In the genomic region with DNA sequence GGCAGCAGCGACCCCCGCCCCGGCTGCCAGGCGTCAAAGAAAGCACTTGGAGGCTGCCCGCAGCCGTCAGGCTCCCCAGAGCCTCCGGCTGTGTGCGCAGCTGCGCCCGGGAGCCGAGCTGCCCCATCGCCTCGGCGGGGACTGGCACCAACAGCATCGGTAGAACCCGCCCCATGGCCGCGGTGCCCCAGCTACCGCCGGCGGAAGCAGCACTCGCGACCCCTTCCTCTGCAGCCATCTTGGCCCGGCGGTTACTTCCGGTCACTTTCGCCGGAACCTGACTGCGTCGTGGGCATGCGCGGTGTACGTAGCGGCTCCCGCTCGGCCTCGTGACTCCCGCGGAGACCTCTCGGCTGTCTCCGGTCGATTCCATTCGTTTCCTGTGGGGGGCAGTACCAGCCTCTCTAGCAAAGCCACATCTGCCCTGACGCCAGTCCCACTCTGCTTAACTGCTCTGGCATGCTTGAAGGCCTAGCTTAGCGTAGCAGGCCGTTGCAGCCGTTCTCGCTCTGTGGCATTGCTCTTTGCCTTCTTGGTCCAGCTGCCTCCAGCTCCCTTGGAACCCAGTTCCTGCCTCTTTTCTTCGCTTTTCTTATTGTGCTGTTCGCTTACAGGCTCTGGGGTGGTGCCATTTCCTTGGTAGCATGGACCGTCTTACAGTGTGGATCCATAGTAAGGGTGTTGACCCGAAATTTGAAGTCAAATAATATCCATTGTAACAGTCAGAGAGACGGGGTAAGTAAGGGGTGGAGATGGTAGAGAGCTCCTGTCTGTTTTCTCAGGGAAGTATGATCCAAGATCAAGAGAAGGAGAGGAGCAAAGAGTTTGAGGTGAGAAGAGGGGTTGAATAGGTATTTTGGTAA, we compare ENCODE assay signal across 8 cellular contexts. TPM values are rescaled to one million over a fixed set of nuclear protein-coding genes. Genes with fewer than 3 reads are reported as not detected.
DNase-seq lines count a peak whose midpoint lies in the region; ATAC-seq and TF ChIP-seq lines count a peak whose summit lies in the region.

A gene with protein sequence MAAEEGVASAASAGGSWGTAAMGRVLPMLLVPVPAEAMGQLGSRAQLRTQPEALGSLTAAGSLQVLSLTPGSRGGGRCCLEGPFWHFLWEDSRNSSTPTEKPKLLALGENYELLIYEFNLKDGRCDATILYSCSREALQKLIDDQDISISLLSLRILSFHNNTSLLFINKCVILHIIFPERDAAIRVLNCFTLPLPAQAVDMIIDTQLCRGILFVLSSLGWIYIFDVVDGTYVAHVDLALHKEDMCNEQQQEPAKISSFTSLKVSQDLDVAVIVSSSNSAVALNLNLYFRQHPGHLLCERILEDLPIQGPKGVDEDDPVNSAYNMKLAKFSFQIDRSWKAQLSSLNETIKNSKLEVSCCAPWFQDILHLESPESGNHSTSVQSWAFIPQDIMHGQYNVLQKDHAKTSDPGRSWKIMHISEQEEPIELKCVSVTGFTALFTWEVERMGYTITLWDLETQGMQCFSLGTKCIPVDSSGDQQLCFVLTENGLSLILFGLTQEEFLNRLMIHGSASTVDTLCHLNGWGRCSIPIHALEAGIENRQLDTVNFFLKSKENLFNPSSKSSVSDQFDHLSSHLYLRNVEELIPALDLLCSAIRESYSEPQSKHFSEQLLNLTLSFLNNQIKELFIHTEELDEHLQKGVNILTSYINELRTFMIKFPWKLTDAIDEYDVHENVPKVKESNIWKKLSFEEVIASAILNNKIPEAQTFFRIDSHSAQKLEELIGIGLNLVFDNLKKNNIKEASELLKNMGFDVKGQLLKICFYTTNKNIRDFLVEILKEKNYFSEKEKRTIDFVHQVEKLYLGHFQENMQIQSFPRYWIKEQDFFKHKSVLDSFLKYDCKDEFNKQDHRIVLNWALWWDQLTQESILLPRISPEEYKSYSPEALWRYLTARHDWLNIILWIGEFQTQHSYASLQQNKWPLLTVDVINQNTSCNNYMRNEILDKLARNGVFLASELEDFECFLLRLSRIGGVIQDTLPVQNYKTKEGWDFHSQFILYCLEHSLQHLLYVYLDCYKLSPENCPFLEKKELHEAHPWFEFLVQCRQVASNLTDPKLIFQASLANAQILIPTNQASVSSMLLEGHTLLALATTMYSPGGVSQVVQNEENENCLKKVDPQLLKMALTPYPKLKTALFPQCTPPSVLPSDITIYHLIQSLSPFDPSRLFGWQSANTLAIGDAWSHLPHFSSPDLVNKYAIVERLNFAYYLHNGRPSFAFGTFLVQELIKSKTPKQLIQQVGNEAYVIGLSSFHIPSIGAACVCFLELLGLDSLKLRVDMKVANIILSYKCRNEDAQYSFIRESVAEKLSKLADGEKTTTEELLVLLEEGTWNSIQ (N-terminal part only) (minus strand): TSS at position 253 of the 863 bp plus-strand sequence. CDS start 15 bp downstream, at position 238.

- H3K4me1 ChIP-seq in right atrium auricular region, result peaks cover 0 to 21% of the 10 kb centered on the region in 2 donors
- H3K4me1 ChIP-seq in vagina, result peaks cover 25% of the 10 kb centered on the region

- peak; percentile 92 for TF ChIP-seq CTCF in GM13977 (IDR thresholded peaks at IDR 0.05; ENCODE audit: extremely low read depth, insufficient read depth, missing control alignments)
- peak; percentile 93 to 95 for TF ChIP-seq CTCF in right atrium auricular region (IDR thresholded peaks at IDR 0.05)
- peak; percentile 55 to 95 (median 82) for TF ChIP-seq CTCF in vagina (IDR thresholded peaks at IDR 0.05)

- H3K27ac ChIP-seq in right atrium auricular region (peak within 1 kb of the TSS; percentile 98 to 100), vagina (peak within 1 kb of the TSS; percentile 96)

- H3K36me3 ChIP-seq in right atrium auricular region (peaks cover 12% of the 10 kb centered on the region), vagina (peaks cover 0 to 5% of the 10 kb centered on the region in 2 donors)

- DNase-seq in GM13977 (ENCODE audit: low spot score) (peak; percentile 89), NCI-H1694 treated with DMSO at 0.1 percent for 48 hours (lab: John Stamatoyannopoulos, UW) (peak; percentile 93), T-helper 2 cell (peak; percentile 77 to 98 (median 91)), anterior cingulate cortex (lab: John Stamatoyannopoulos, UW) (peak; percentile 68 to 98 (median 95)), right atrium auricular region (ENCODE audit: low spot score) (peak; percentile 98), pulmonary artery endothelial cell (ENCODE audit: low read depth, low spot score) (peak; percentile 92), vagina (ENCODE audit: extremely low spot score in 2 of 2) (peak in 1 of 2 donors; percentile 96)

- ATAC-seq in HG02885 (IDR thresholded peaks at IDR 0.05; ENCODE audit: poor library complexity, unreplicated experiment), result peak; percentile 80

- H3K9me3 ChIP-seq in right atrium auricular region (no peaks in the 10 kb centered on the region), vagina (no peaks in the 10 kb centered on the region)

- TF ChIP-seq POLR2A in vagina (IDR thresholded peaks at IDR 0.05), result peak in 1 of 2 donors; percentile 80

- H3K27me3 ChIP-seq in right atrium auricular region (no peaks in the 10 kb centered on the region), vagina (no peaks in the 10 kb centered on the region)

- in situ Hi-C loops in GM13977 (cut with MboI; ENCODE audit: low pct_unique_long_range_greater_than_20kb, low sequenced_read_pairs, unreplicated experiment), result no loop called here

- H3K4me3 ChIP-seq in right atrium auricular region (peak within 1 kb of the TSS; percentile 95), vagina (peak within 1 kb of the TSS; percentile 95 to 100)

- intact Hi-C loops in vagina (cut with DNase I), result loop anchor here (5.0 kb wide), 1 partner anchor 64 kb away; no protein-coding TSS in a partner anchor

RNA-seq across cellular contexts. Expression of the gene that starts here (rescaled TPM):
- 10 to 100 TPM; 34.2 to 40.1 TPM for total RNA-seq in right atrium auricular region
- total RNA-seq in pulmonary artery endothelial cell, result 42.3 and 54.8 TPM in 2 replicates
- total RNA-seq in vagina, result 98.2 TPM
